In genomic region chr1:70583522-70583921, GRCh38 we compare ENCODE assay signal across 1 cellular context.
TF ChIP-seq lines count a peak whose summit lies in the region.

No MANE protein-coding gene starts in this region.

TF ChIP-seq in WTC11, 78 proteins besides CTCF, POLR2A, EP300 and RAD21 (continued from another document):
- TF ChIP-seq PRDM15 (CRISPR knock-in tag; IDR thresholded peaks at IDR 0.05) (no peak), USF2 (CRISPR knock-in tag; IDR thresholded peaks at IDR 0.05) (no peak), FOXJ3 (CRISPR knock-in tag; IDR thresholded peaks at IDR 0.05; ENCODE audit: borderline replicate concordance) (no peak), ATF6 (CRISPR knock-in tag; IDR thresholded peaks at IDR 0.05) (no peak), FOXK1 (CRISPR knock-in tag; IDR thresholded peaks at IDR 0.05) (no peak), FOXP4 (CRISPR knock-in tag; IDR thresholded peaks at IDR 0.05) (no peak), RELA (CRISPR knock-in tag; IDR thresholded peaks at IDR 0.05; ENCODE audit: borderline replicate concordance) (no peak)
